Comparison of ENCODE assay signal across 23 cellular contexts in the genomic region with DNA sequence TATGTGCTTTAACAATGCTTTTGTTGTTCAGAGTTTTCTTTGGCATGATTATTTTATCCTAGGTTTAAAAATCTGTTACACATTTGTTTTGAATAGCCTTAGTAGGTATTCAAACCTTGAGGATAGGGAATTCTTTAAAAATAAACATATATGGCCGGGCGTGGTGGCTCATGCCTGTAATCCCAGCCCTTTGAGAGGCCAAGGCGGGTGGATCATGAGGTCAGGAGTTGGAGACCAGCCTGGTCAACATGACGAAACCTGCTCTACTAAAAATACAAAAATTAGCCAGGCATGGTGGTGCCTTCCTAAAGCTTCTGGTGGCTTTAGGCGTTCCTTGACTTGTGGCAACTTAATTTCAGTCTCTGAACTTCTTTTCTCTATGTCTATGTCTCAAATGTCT.
"Had no signal": no experiment of that assay in that cellular context is flagged by ENCODE, and none has a peak within 500 bp of the region (broad histone marks: within the 10 kb centered on the region; RNA-seq: fewer than 3 reads in every experiment).

No MANE protein-coding gene starts in this region.

- H3K4me3 ChIP-seq: colonic mucosa, esophagus squamous epithelium, gastrocnemius medialis, heart right ventricle, left ventricle myocardium inferior, lower lobe of right lung had no signal

- H3K36me3 ChIP-seq: colonic mucosa, esophagus squamous epithelium, gastrocnemius medialis, heart right ventricle, left ventricle myocardium inferior, lower lobe of right lung had no signal

- H3K4me1 ChIP-seq: colonic mucosa, esophagus squamous epithelium, gastrocnemius medialis, heart right ventricle, left ventricle myocardium inferior, lower lobe of right lung had no signal

- H3K27me3 ChIP-seq: colonic mucosa, esophagus squamous epithelium, gastrocnemius medialis, heart right ventricle had no signal

- ATAC-seq: effector memory CD8-positive, alpha-beta T cell; esophagus mucosa; gastrocnemius medialis; heart right ventricle; left colon; left lobe of liver; lower lobe of right lung; naive thymus-derived CD4-positive, alpha-beta T cell had no signal

- H3K9me3 ChIP-seq: colonic mucosa, gastrocnemius medialis, lower lobe of right lung had no signal

- DNase-seq: colonic mucosa; cortex of kidney; effector CD8-positive, alpha-beta T cell; effector memory CD8-positive, alpha-beta T cell; endodermal cell; erythroblast; esophagus squamous epithelium; foreskin fibroblast; foreskin melanocyte; glutamatergic neuron; head of caudate nucleus; heart right ventricle; hippocampal formation; left colon; left ventricle myocardium inferior; lower lobe of right lung; mesendoderm; midbrain; naive thymus-derived CD4-positive, alpha-beta T cell had no signal

- H3K27ac ChIP-seq: colonic mucosa, epithelial cell of prostate, esophagus squamous epithelium, gastrocnemius medialis, heart right ventricle, left ventricle myocardium inferior, lower lobe of right lung had no signal
